Comparison of ENCODE assay signal across 20 cellular contexts in genomic region chr9:84974790-84975189, GRCh38.
"Had no signal": no experiment of that assay in that cellular context is flagged by ENCODE, and none has a peak within 500 bp of the region (broad histone marks: within the 10 kb centered on the region; RNA-seq: fewer than 3 reads in every experiment).

No MANE protein-coding gene starts in this region.

- H3K4me1 ChIP-seq: adrenal gland, esophagus muscularis mucosa, spleen, upper lobe of right lung had no signal

- H3K4me2 ChIP-seq: hepatocyte had no signal

- H3K4me3 Mint-ChIP-seq: activated T-helper 1 cell treated with anti-CD3 and anti-CD28 coated beads, Interleukin-12 subunit alpha, Interleukin-12 subunit beta, Interleukin-2, Interleukin-4 antibody, amounts not matched to agents 30 ng/mL and 10 ng/mL and 1 ng/mL, durations not matched to agents 14 hours and 24 hours and 36 hours; naive B cell; stimulated activated memory B cell treated with anti-CD40 and anti-IgM and Interleukin-4, amounts not matched to agents 10 μg/mL and 1 μg/mL and 100 μg/mL, for 72 hours; T-helper 17 cell had no signal

- H3K9me3 Mint-ChIP-seq: activated naive CD4-positive, alpha-beta T cell treated with anti-CD3 and anti-CD28 coated beads, Interleukin-2, amount 50 U/mL, for 72 hours; activated T-helper 1 cell treated with anti-CD3 and anti-CD28 coated beads, Interleukin-12 subunit alpha, Interleukin-12 subunit beta, Interleukin-2, Interleukin-4 antibody, amounts not matched to agents 30 ng/mL and 10 ng/mL and 1 ng/mL, durations not matched to agents 14 hours and 24 hours and 36 hours; stimulated activated memory B cell treated with anti-CD40 and anti-IgM and Interleukin-4, amounts not matched to agents 10 μg/mL and 1 μg/mL and 100 μg/mL, for 72 hours had no signal

- H3K4me1 Mint-ChIP-seq: naive B cell; stimulated activated memory B cell treated with anti-CD40 and anti-IgM and Interleukin-4, amounts not matched to agents 10 μg/mL and 1 μg/mL and 100 μg/mL, for 72 hours; T-helper 17 cell had no signal

- ATAC-seq: activated naive CD4-positive, alpha-beta T cell treated with anti-CD3 and anti-CD28 coated beads, Interleukin-2, amount 50 U/mL, for 72 hours; left lobe of liver; stimulated activated memory B cell treated with anti-CD40 and anti-IgM and Interleukin-4, amounts not matched to agents 10 μg/mL and 1 μg/mL and 100 μg/mL, for 72 hours; T-helper 17 cell; upper lobe of right lung had no signal

- H2AFZ ChIP-seq: hepatocyte had no signal

- H3K27ac ChIP-seq: adrenal gland, cardiac muscle cell, esophagus muscularis mucosa, hepatocyte, spleen, thoracic aorta, upper lobe of right lung, VCaP had no signal

- H3K36me3 Mint-ChIP-seq: activated naive CD4-positive, alpha-beta T cell treated with anti-CD3 and anti-CD28 coated beads, Interleukin-2, amount 50 U/mL, for 72 hours; naive B cell; stimulated activated memory B cell treated with anti-CD40 and anti-IgM and Interleukin-4, amounts not matched to agents 10 μg/mL and 1 μg/mL and 100 μg/mL, for 72 hours had no signal

- H3K4me3 ChIP-seq: adrenal gland, cardiac muscle cell, esophagus muscularis mucosa, hepatocyte, lung, spleen, thoracic aorta, upper lobe of right lung had no signal

- H3K36me3 ChIP-seq: adrenal gland, cardiac muscle cell, esophagus muscularis mucosa, spleen, thoracic aorta, upper lobe of right lung had no signal

- H3K27me3 ChIP-seq: adrenal gland, cardiac muscle cell, esophagus muscularis mucosa, hepatocyte, spleen, upper lobe of right lung had no signal

- H3K79me2 ChIP-seq: hepatocyte had no signal

- H3K27me3 Mint-ChIP-seq: stimulated activated memory B cell treated with anti-CD40 and anti-IgM and Interleukin-4, amounts not matched to agents 10 μg/mL and 1 μg/mL and 100 μg/mL, for 72 hours had no signal

- DNase-seq: activated CD4-positive, alpha-beta T cell treated with anti-CD3 and anti-CD28 coated beads, Interleukin-2, amount 50 U/mL, for 4 hours; activated gamma-delta T cell treated with Interleukin-2 at 50 U/mL for 16 hours; adrenal gland; islet precursor cell; naive B cell; retina; spleen; stimulated activated CD4-positive, alpha-beta T cell treated with anti-CD3 and anti-CD28 coated beads, Interleukin-4, amount 100 ng/mL, for 4 hours; T-helper 17 cell; upper lobe of right lung had no signal

- H3K27ac Mint-ChIP-seq: activated naive CD4-positive, alpha-beta T cell treated with anti-CD3 and anti-CD28 coated beads, Interleukin-2, amount 50 U/mL, for 72 hours; activated T-helper 1 cell treated with anti-CD3 and anti-CD28 coated beads, Interleukin-12 subunit alpha, Interleukin-12 subunit beta, Interleukin-2, Interleukin-4 antibody, amounts not matched to agents 30 ng/mL and 10 ng/mL and 1 ng/mL, durations not matched to agents 14 hours and 24 hours and 36 hours; naive B cell; stimulated activated memory B cell treated with anti-CD40 and anti-IgM and Interleukin-4, amounts not matched to agents 10 μg/mL and 1 μg/mL and 100 μg/mL, for 72 hours; T-helper 17 cell had no signal

- H3K9me3 ChIP-seq: adrenal gland, esophagus muscularis mucosa, spleen, thoracic aorta, upper lobe of right lung had no signal
